In genomic region chr2:160148419-160148818, GRCh38 we compare ENCODE assay signal across 11 cellular contexts. TPM values are rescaled to one million over a fixed set of nuclear protein-coding genes. Genes with fewer than 3 reads are reported as not detected.
"Had no signal": no experiment of that assay in that cellular context is flagged by ENCODE, and none has a peak within 500 bp of the region (broad histone marks: within the 10 kb centered on the region; RNA-seq: fewer than 3 reads in every experiment).

No MANE protein-coding gene starts in this region.

RNA-seq across cellular contexts. Expression of gene ITGB6, which starts 51.7 kb away (rescaled TPM):
- total RNA-seq: activated CD4-positive, alpha-beta memory T cell treated with anti-CD3 and anti-CD28 coated beads, Interleukin-2, amount 10 ng/mL, durations not matched to agents 7 days and 5 days; activated CD4-positive, alpha-beta T cell treated with anti-CD3 and anti-CD28 coated beads, Interleukin-2, amount 10 ng/mL, durations not matched to agents 7 days and 5 days; activated naive CD4-positive, alpha-beta T cell treated with anti-CD3 and anti-CD28 coated beads, Interleukin-2, amount 50 U/mL, for 72 hours; activated naive CD8-positive, alpha-beta T cell treated with anti-CD3 and anti-CD28 coated beads, Interleukin-2, amount 10 ng/mL, durations not matched to agents 7 days and 5 days; activated T-cell treated with anti-CD3 and anti-CD28 coated beads, Interleukin-2, amount 50 U/mL, for 72 hours; ascending aorta; dorsolateral prefrontal cortex; fibroblast of lung; fibroblast of villous mesenchyme; T-helper 1 cell treated with Interleukin-12 subunit alpha and Interleukin-12 subunit beta and Interleukin-4 antibody, amounts not matched to agents 30 ng/mL and 1 ng/mL, for 36 hours; WTC11 had no signal
